In genomic region chr17:58282442-58282841, GRCh38 we compare ENCODE assay signal across 21 cellular contexts. TPM values are rescaled to one million over a fixed set of nuclear protein-coding genes. Genes with fewer than 3 reads are reported as not detected.
A peak's percentile ranks its signal among the peaks of the same experiment; 100 is the strongest.
DNase-seq lines count a peak whose midpoint lies in the region; ATAC-seq and TF ChIP-seq lines count a peak whose summit lies in the region.
"Had no signal": no experiment of that assay in that cellular context is flagged by ENCODE, and none has a peak within 500 bp of the region (broad histone marks: within the 10 kb centered on the region; RNA-seq: fewer than 3 reads in every experiment).

No MANE protein-coding gene starts in this region.

- no peaks in the 10 kb centered on the region for H3K27me3 ChIP-seq in upper lobe of right lung

- H3K4me3 Mint-ChIP-seq in CD14-positive monocyte: no peak overlapping the region
- no peak overlapping the region for H3K4me3 Mint-ChIP-seq in activated CD8-positive, alpha-beta memory T cell treated with anti-CD3 and anti-CD28 coated beads, Interleukin-2, amount 10 ng/mL, durations not matched to agents 7 days and 5 days

- DNase-seq in CD14-positive monocyte (ENCODE audit: low spot score): no peak
- peak; percentile 6 for DNase-seq in HEK293T (ENCODE audit: extremely low spot score)
- DNase-seq in activated CD8-positive, alpha-beta memory T cell treated with anti-CD3 and anti-CD28 coated beads, Interleukin-2, amount 10 ng/mL, durations not matched to agents 7 days and 5 days: peak; percentile 16
- DNase-seq in upper lobe of right lung: peak; percentile 38
- DNase-seq in activated naive CD4-positive, alpha-beta T cell treated with anti-CD3 and anti-CD28 coated beads, Interleukin-2, amount 50 U/mL, for 16 hours: no peak
- DNase-seq in T-helper 9 cell: no peak
- DNase-seq: NCI-H1105 treated with DMSO at 0.1 percent for 48 hours; NCI-H146; NCI-H1930; NCI-H2107; NCI-H774; NK-92 treated with Interleukin-12 subunit alpha and Interleukin-12 subunit beta, amount 100 ng/mL, for 24 hours; PC-3; SK-N-SH; SW 1271 had no signal

- POLR2A ChIA-PET in HEK293T (lab: Yijun Ruan, JAX): no interaction called here

- H3K27ac ChIP-seq in upper lobe of right lung: no peak overlapping the region

- intact Hi-C loops in CD14-positive monocyte (cut with micrococcal nuclease) (no loop called here), upper lobe of right lung (cut with DNase I) (no loop called here)

- ATAC-seq in activated CD8-positive, alpha-beta memory T cell treated with anti-CD3 and anti-CD28 coated beads, Interleukin-2, amount 10 ng/mL, durations not matched to agents 7 days and 5 days: no peak
- ATAC-seq in upper lobe of right lung: no peak
- ATAC-seq in HG02610 (IDR thresholded peaks at IDR 0.05; ENCODE audit: unreplicated experiment): no peak
- ATAC-seq: HCT116, K562, PC-3 had no signal

- peaks cover 0 to 3% (median 0%) of the 10 kb centered on the region in 3 donors for H3K27me3 Mint-ChIP-seq in CD14-positive monocyte (ENCODE audit: low read depth in 3 of 3)
- peaks cover 42% of the 10 kb centered on the region for H3K27me3 Mint-ChIP-seq in activated CD8-positive, alpha-beta memory T cell treated with anti-CD3 and anti-CD28 coated beads, Interleukin-2, amount 10 ng/mL, durations not matched to agents 7 days and 5 days

- H3K4me1 Mint-ChIP-seq in CD14-positive monocyte: peaks cover 83% of the 10 kb centered on the region
- peaks cover 5% of the 10 kb centered on the region for H3K4me1 Mint-ChIP-seq in activated CD8-positive, alpha-beta memory T cell treated with anti-CD3 and anti-CD28 coated beads, Interleukin-2, amount 10 ng/mL, durations not matched to agents 7 days and 5 days

- H3K36me3 ChIP-seq in upper lobe of right lung: no peaks in the 10 kb centered on the region

- TF ChIP-seq CTCF in CD14-positive monocyte (IDR thresholded peaks at IDR 0.05) (no peak), upper lobe of right lung (IDR thresholded peaks at IDR 0.05) (no peak)

- no peaks in the 10 kb centered on the region for H3K36me3 Mint-ChIP-seq in CD14-positive monocyte
- H3K36me3 Mint-ChIP-seq in activated CD8-positive, alpha-beta memory T cell treated with anti-CD3 and anti-CD28 coated beads, Interleukin-2, amount 10 ng/mL, durations not matched to agents 7 days and 5 days: no peaks in the 10 kb centered on the region

- no peaks in the 10 kb centered on the region for H3K9me3 ChIP-seq in upper lobe of right lung
- H3K9me3 ChIP-seq: SK-N-SH had no signal

- H3K4me3 ChIP-seq in upper lobe of right lung: no peak overlapping the region
- H3K4me3 ChIP-seq: K562 had no signal

- H3K4me1 ChIP-seq in upper lobe of right lung: no peaks in the 10 kb centered on the region

- CTCF ChIA-PET in HEK293T (lab: Yijun Ruan, JAX): interaction anchor here (0.7 to 1.2 kb wide), 2 partner anchors 10 to 1003 kb away, joined by 3 read pairs; no protein-coding TSS in a partner anchor
- CTCF ChIA-PET in activated CD8-positive, alpha-beta memory T cell treated with anti-CD3 and anti-CD28 coated beads, Interleukin-2, amount 10 ng/mL, durations not matched to agents 7 days and 5 days (lab: Charles Lee): interaction anchor here (0.7 kb wide), 1 partner anchor 846 kb away, joined by 3 read pairs; no protein-coding TSS in a partner anchor

- peak overlapping the region in 6 of 7 donors; percentile 6 to 87 (median 66) for H3K27ac Mint-ChIP-seq in CD14-positive monocyte
- no peak overlapping the region for H3K27ac Mint-ChIP-seq in activated CD8-positive, alpha-beta memory T cell treated with anti-CD3 and anti-CD28 coated beads, Interleukin-2, amount 10 ng/mL, durations not matched to agents 7 days and 5 days

- H3K9me3 Mint-ChIP-seq in CD14-positive monocyte: no peaks in the 10 kb centered on the region
- no peaks in the 10 kb centered on the region for H3K9me3 Mint-ChIP-seq in activated CD8-positive, alpha-beta memory T cell treated with anti-CD3 and anti-CD28 coated beads, Interleukin-2, amount 10 ng/mL, durations not matched to agents 7 days and 5 days (ENCODE audit: low read depth)

TF ChIP-seq in HEK293T, 16 proteins besides CTCF, POLR2A, EP300 and RAD21:
- TF ChIP-seq ZNF384 (IDR thresholded peaks at IDR 0.05) (no peak), LEF1 (IDR thresholded peaks at IDR 0.05; ENCODE audit: borderline replicate concordance) (no peak), FOXK2 (IDR thresholded peaks at IDR 0.05) (no peak), HDGF (IDR thresholded peaks at IDR 0.05; ENCODE audit: borderline replicate concordance) (no peak), SUZ12 (IDR thresholded peaks at IDR 0.05) (no peak), TARDBP (IDR thresholded peaks at IDR 0.05) (no peak), L3MBTL2 (conservative IDR thresholded peaks at IDR 0.05) (no peak), FOXM1 (IDR thresholded peaks at IDR 0.05; ENCODE audit: borderline replicate concordance) (no peak), ELF4 (IDR thresholded peaks at IDR 0.05) (no peak), ARNT (IDR thresholded peaks at IDR 0.05) (no peak), NFRKB (IDR thresholded peaks at IDR 0.05) (no peak), PKNOX1 (IDR thresholded peaks at IDR 0.05) (no peak), CTBP1 (IDR thresholded peaks at IDR 0.05; ENCODE audit: borderline replicate concordance) (no peak), BHLHE40 (IDR thresholded peaks at IDR 0.05; ENCODE audit: borderline replicate concordance) (no peak), FOXA1 (IDR thresholded peaks at IDR 0.05) (no peak), SP1 (IDR thresholded peaks at IDR 0.05) (no peak)

RNA-seq across cellular contexts. Expression of gene MPO, which starts 1.7 kb away (rescaled TPM):
- 1 to 10 TPM; 4.2 to 7.5 TPM for polyA plus RNA-seq in CD14-positive monocyte
- under 1 TPM in 1 of 2 experiments, not detected in 1; 0.09 TPM for total RNA-seq in activated CD8-positive, alpha-beta memory T cell treated with anti-CD3 and anti-CD28 coated beads, Interleukin-2, amount 10 ng/mL, durations not matched to agents 7 days and 5 days
- 0.35 TPM for total RNA-seq in upper lobe of right lung
- total RNA-seq: A673, H4, PC-3 had no signal
- polyA plus RNA-seq: SK-N-SH had no signal

RNA-seq across cellular contexts. Expression of gene LPO, which starts 44.1 kb away (rescaled TPM):
- polyA plus RNA-seq in CD14-positive monocyte: under 1 TPM in 1 of 2 donors, not detected in 1; 0.43 TPM
- not detected for total RNA-seq in activated CD8-positive, alpha-beta memory T cell treated with anti-CD3 and anti-CD28 coated beads, Interleukin-2, amount 10 ng/mL, durations not matched to agents 7 days and 5 days
- not detected for total RNA-seq in upper lobe of right lung
- total RNA-seq: H4, MCF 10A, PC-3 had no signal
- polyA plus RNA-seq: SK-N-SH had no signal

RNA-seq across cellular contexts. Expression of gene TSPOAP1, which starts 46.2 kb away (rescaled TPM):
- under 1 TPM; 0.10 to 0.18 TPM for polyA plus RNA-seq in CD14-positive monocyte
- 10 to 100 TPM; 25.6 to 66.3 TPM for total RNA-seq in activated CD8-positive, alpha-beta memory T cell treated with anti-CD3 and anti-CD28 coated beads, Interleukin-2, amount 10 ng/mL, durations not matched to agents 7 days and 5 days
- 21.0 TPM for total RNA-seq in upper lobe of right lung
- total RNA-seq: H4, MCF 10A had no signal

Comparison
In these comparisons a context has a peak if more than half of its experiments do, and no peak if none do; other contexts are left out.
1. DNase-seq: peak in HEK293T (single experiment), activated CD8-positive, alpha-beta memory T cell treated with anti-CD3 and anti-CD28 coated beads, Interleukin-2, amount 10 ng/mL, durations not matched to agents 7 days and 5 days (single experiment) and upper lobe of right lung (single experiment); none in CD14-positive monocyte (single experiment), activated naive CD4-positive, alpha-beta T cell treated with anti-CD3 and anti-CD28 coated beads, Interleukin-2, amount 50 U/mL, for 16 hours (single experiment) and T-helper 9 cell (single experiment).